ENCODE assay signal across 8 cellular contexts in the genomic region with DNA sequence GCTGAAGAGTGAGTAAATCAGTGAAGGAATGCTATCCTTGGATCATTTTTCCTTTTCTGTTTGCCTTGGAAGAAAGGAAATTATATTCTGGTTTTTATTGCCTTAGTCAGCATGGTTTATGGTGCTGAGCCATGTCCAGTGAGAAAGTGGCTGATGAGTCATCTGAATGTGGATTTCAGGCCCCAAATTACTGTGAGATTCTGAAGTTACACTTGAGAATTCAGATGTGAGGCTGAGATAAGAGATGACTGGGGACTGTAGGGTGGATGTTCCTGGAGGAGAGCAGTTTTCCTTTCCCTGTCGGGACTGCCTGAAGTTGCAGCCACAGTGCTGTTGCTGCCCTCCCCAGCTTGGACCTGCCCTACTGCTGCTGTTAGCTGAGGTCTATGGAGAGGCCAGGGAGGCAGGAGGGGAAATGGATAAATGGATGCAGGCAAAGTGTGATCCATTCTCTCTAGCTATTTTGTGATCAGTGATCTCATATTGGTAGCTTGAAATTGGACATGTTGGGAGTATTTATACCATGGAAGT. TPM values are rescaled to one million over a fixed set of nuclear protein-coding genes. Genes with fewer than 3 reads are reported as not detected.
DNase-seq lines count a peak whose midpoint lies in the region; ATAC-seq, FAIRE-seq and TF ChIP-seq lines count a peak whose summit lies in the region.

No MANE protein-coding gene starts in this region.

- dilution Hi-C loops in keratinocyte (cut with MboI; ENCODE audit: extremely low pct_ligation_motif_present, low sequenced_read_pairs), result no loop called here

- H3K36me3 Mint-ChIP-seq in activated CD4-positive, alpha-beta memory T cell treated with anti-CD3 and anti-CD28 coated beads, Interleukin-2, amount 10 ng/mL, durations not matched to agents 7 days and 5 days (ENCODE audit: low read depth), result peaks cover 3% of the 10 kb centered on the region

- no peaks in the 10 kb centered on the region for H3K9me3 ChIP-seq in keratinocyte (ENCODE audit: control insufficient read depth, low read depth, low read length)
- no peaks in the 10 kb centered on the region for H3K9me3 ChIP-seq in heart left ventricle

- H2AFZ ChIP-seq in keratinocyte (ENCODE audit: control insufficient read depth, low read length), result no peak overlapping the region

- DNase-seq in H4 (ENCODE audit: low spot score) (peak; percentile 99), keratinocyte (ENCODE audit: low read depth, low spot score) (no peak), GM19239 (ENCODE audit: insufficient read length, low spot score) (no peak), GDM1 (lab: John Stamatoyannopoulos, UW) (no peak), heart left ventricle (no peak), middle frontal gyrus (ENCODE audit: extremely low spot score, low spot score) (no peak)
- DNase-seq in activated CD4-positive, alpha-beta memory T cell treated with anti-CD3 and anti-CD28 coated beads, Interleukin-2, amount 10 ng/mL, durations not matched to agents 7 days and 5 days, result no peak

- H4K20me1 ChIP-seq in keratinocyte (ENCODE audit: control insufficient read depth, extremely low read depth, insufficient read depth, low read length), result peaks cover 3% of the 10 kb centered on the region

- H3K9ac ChIP-seq in keratinocyte (ENCODE audit: control insufficient read depth, extremely low read depth, insufficient read depth, low read length), result peak overlapping the region; percentile 48

- no peak for ATAC-seq in heart left ventricle

- no peak for TF ChIP-seq POLR2A in heart left ventricle (IDR thresholded peaks at IDR 0.05)

- peaks cover 2% of the 10 kb centered on the region for H3K9me1 ChIP-seq in keratinocyte (ENCODE audit: control insufficient read depth, extremely low read depth, insufficient read depth, low read length)

- intact Hi-C loops in heart left ventricle (cut with DNase I), result loop anchor here in 1 of 10 donors (5.0 kb wide), 1 partner anchor 51 kb away; no protein-coding TSS in a partner anchor

- H3K27me3 ChIP-seq in keratinocyte (ENCODE audit: control insufficient read depth, extremely low read depth, insufficient read depth, low read length) (no peaks in the 10 kb centered on the region), heart left ventricle (no peaks in the 10 kb centered on the region)

- H3K4me3 ChIP-seq in keratinocyte (ENCODE audit: control insufficient read depth in 2 of 3, extremely low read depth in 1 of 3, insufficient read depth in 2 of 3, low read depth in 1 of 3, low read length in 3 of 3), result peak overlapping the region in 2 of 3 experiments; percentile 34 to 38
- no peak overlapping the region for H3K4me3 ChIP-seq in heart left ventricle

- peak overlapping the region; percentile 75 for H3K4me2 ChIP-seq in keratinocyte (ENCODE audit: control insufficient read depth, extremely low read depth, insufficient read depth, low read depth, low read length)

- H3K36me3 ChIP-seq in keratinocyte (ENCODE audit: control insufficient read depth in 2 of 2, extremely low read depth in 1 of 2, insufficient read depth in 2 of 2, low read length in 2 of 2), result no peaks in the 10 kb centered on the region
- no peaks in the 10 kb centered on the region for H3K36me3 ChIP-seq in heart left ventricle

- 43 to 67% (median 51%) methylated on average over 1 of the region's 1 CpG for WGBS in heart left ventricle, 4 donors

- TF ChIP-seq CTCF in 22Rv1 (IDR thresholded peaks at IDR 0.05), result no peak
- peak in 1 of 3 experiments; percentile 3 for TF ChIP-seq CTCF in keratinocyte (optimal IDR thresholded peaks at IDR 0.05 in 1 of 3, IDR thresholded peaks at IDR 0.05 in 1 of 3, conservative IDR thresholded peaks at IDR 0.05 in 1 of 3; ENCODE audit: extremely low read depth in 1 of 3, insufficient read depth in 2 of 3, low read length in 3 of 3)
- no peak for TF ChIP-seq CTCF in heart left ventricle (IDR thresholded peaks at IDR 0.05)

- H3K4me3 Mint-ChIP-seq in activated CD4-positive, alpha-beta memory T cell treated with anti-CD3 and anti-CD28 coated beads, Interleukin-2, amount 10 ng/mL, durations not matched to agents 7 days and 5 days, result no peak overlapping the region

- H3K79me2 ChIP-seq in keratinocyte (ENCODE audit: control insufficient read depth, insufficient read depth, low read length), result peaks cover 7% of the 10 kb centered on the region

- peak overlapping the region; percentile 3 for H3K27ac Mint-ChIP-seq in activated CD4-positive, alpha-beta memory T cell treated with anti-CD3 and anti-CD28 coated beads, Interleukin-2, amount 10 ng/mL, durations not matched to agents 7 days and 5 days

- no peaks in the 10 kb centered on the region for H3K9me3 Mint-ChIP-seq in activated CD4-positive, alpha-beta memory T cell treated with anti-CD3 and anti-CD28 coated beads, Interleukin-2, amount 10 ng/mL, durations not matched to agents 7 days and 5 days

- peaks cover 48% of the 10 kb centered on the region for H3K4me1 ChIP-seq in keratinocyte (ENCODE audit: control insufficient read depth, extremely low read depth, insufficient read depth, low read length)
- peaks cover 0 to 39% (median 14%) of the 10 kb centered on the region in 12 donors for H3K4me1 ChIP-seq in heart left ventricle

- POLR2A ChIA-PET in activated CD4-positive, alpha-beta memory T cell treated with anti-CD3 and anti-CD28 coated beads, Interleukin-2, amount 10 ng/mL, durations not matched to agents 7 days and 5 days (lab: Charles Lee), result interaction anchor here (0.8 to 12.9 kb wide), 8 partner anchors 9 to 259 kb away, joined by 3 to 337 read pairs (median 4); partner anchors contain the start of gene FMNL1

- peaks cover 47% of the 10 kb centered on the region for H3K4me1 Mint-ChIP-seq in activated CD4-positive, alpha-beta memory T cell treated with anti-CD3 and anti-CD28 coated beads, Interleukin-2, amount 10 ng/mL, durations not matched to agents 7 days and 5 days

- H3K27ac ChIP-seq in 22Rv1 (peak overlapping the region; percentile 58), keratinocyte (ENCODE audit: control insufficient read depth, insufficient read depth, low read length) (peak overlapping the region; percentile 86), heart left ventricle (peak overlapping the region in 4 of 12 donors; percentile 1 to 55 (median 16))

- FAIRE-seq in keratinocyte (lab: Jason Lieb, UNC), result peak; percentile 79
- FAIRE-seq in GM19239 (lab: Jason Lieb, UNC), result no peak

- H3K27me3 Mint-ChIP-seq in activated CD4-positive, alpha-beta memory T cell treated with anti-CD3 and anti-CD28 coated beads, Interleukin-2, amount 10 ng/mL, durations not matched to agents 7 days and 5 days, result no peaks in the 10 kb centered on the region

- CTCF ChIA-PET in activated CD4-positive, alpha-beta memory T cell treated with anti-CD3 and anti-CD28 coated beads, Interleukin-2, amount 10 ng/mL, durations not matched to agents 7 days and 5 days (lab: Charles Lee), result interaction anchor here (0.5 to 1.9 kb wide), 6 partner anchors 9 to 102 kb away, joined by 3 to 7 read pairs (median 4); no protein-coding TSS in a partner anchor

RNA-seq across cellular contexts. Expression of gene MAP3K14, which starts 4.2 kb away (rescaled TPM):
- 4.3 and 4.6 TPM in 2 replicates for total RNA-seq in H4 (2014; rRNA removed; shearing (Covaris generic))
- total RNA-seq in activated CD4-positive, alpha-beta memory T cell treated with anti-CD3 and anti-CD28 coated beads, Interleukin-2, amount 10 ng/mL, durations not matched to agents 7 days and 5 days, result 10 to 100 TPM; 28.7 to 30.6 TPM
- polyA plus RNA-seq in keratinocyte (6.5 to 8.3 TPM (median 7.1 TPM) in 3 replicates), heart left ventricle (10 to 100 TPM in 1 of 2 donors, 1 to 10 TPM in 1; 9.0 to 11.2 TPM)
- polyA plus RNA-seq in keratinocyte (2011; ENCODE audit: low read depth), result 2.8 TPM
- polyA plus RNA-seq in keratinocyte (2011; cell fraction: cytosol; rRNA removed), result 3.2 and 4.9 TPM in 2 replicates
- 16.6 and 20.8 TPM in 2 replicates for polyA plus RNA-seq in keratinocyte (2011; cell fraction: nucleus; rRNA removed)
- 3.3 and 5.9 TPM in 2 replicates for polyA plus RNA-seq in keratinocyte (2012; ENCODE audit: low replicate concordance)
- 5.0 to 7.3 TPM (median 6.0 TPM) in 3 replicates for polyA minus RNA-seq in keratinocyte
- polyA minus RNA-seq in keratinocyte (2011; cell fraction: cytosol; rRNA and poly(A)+ RNA removed), result 2.5 TPM
- 7.8 and 10.7 TPM in 2 replicates for polyA minus RNA-seq in keratinocyte (2011; cell fraction: nucleus; rRNA and poly(A)+ RNA removed)
- total RNA-seq in heart left ventricle, result 10 to 100 TPM in 8 of 9 donors, 1 to 10 TPM in 1; 9.9 to 21.9 (median 12.7) TPM

RNA-seq across cellular contexts. Expression of gene SPATA32, which starts 59.1 kb away (rescaled TPM):
- total RNA-seq in H4 (2014; rRNA removed; shearing (Covaris generic)), result 0.21 TPM in 1 of 2 replicates, not detected in the other
- under 1 TPM; 0.20 to 0.23 TPM for total RNA-seq in activated CD4-positive, alpha-beta memory T cell treated with anti-CD3 and anti-CD28 coated beads, Interleukin-2, amount 10 ng/mL, durations not matched to agents 7 days and 5 days
- polyA plus RNA-seq in keratinocyte (0.05 TPM in 1 of 3 replicates, not detected in the others), heart left ventricle (not detected)
- not detected for polyA plus RNA-seq in keratinocyte (2011; ENCODE audit: low read depth)
- polyA plus RNA-seq in keratinocyte (2011; cell fraction: cytosol; rRNA removed), result not detected in 2 replicates
- polyA plus RNA-seq in keratinocyte (2011; cell fraction: nucleus; rRNA removed), result 0.07 TPM in 1 of 2 replicates, not detected in the other
- not detected in 2 replicates for polyA plus RNA-seq in keratinocyte (2012; ENCODE audit: low replicate concordance)
- not detected in 3 replicates for polyA minus RNA-seq in keratinocyte
- polyA minus RNA-seq in keratinocyte (2011; cell fraction: cytosol; rRNA and poly(A)+ RNA removed), result not detected
- not detected in 2 replicates for polyA minus RNA-seq in keratinocyte (2011; cell fraction: nucleus; rRNA and poly(A)+ RNA removed)
- total RNA-seq in heart left ventricle, result not detected

Comparison
In these comparisons a context has a peak if more than half of its experiments do, and no peak if none do; other contexts are left out.
1. H3K4me3 ChIP-seq: peak in keratinocyte (2 of 3); none in heart left ventricle (0 of 12).